ENCODE assay signal across 1 cellular context in the genomic region with DNA sequence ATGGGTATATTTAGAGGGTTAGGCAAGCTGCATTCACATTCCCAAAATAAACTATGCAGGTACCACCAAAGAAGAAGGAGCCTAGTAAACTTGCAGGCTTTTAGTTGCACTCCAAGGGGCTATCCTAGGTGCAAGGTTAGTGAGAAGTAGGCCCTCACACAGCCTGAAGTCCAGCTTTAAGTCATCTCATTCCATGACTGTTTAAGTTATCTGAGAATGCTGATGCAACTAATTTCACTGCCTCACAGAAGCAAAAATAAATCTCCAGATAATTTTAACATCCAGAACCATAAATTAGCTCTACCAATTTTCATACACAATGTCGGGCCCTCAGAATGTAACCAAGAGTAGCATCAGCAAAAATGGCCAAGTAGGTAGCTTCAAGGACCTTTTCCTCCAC.
TF ChIP-seq lines count a peak whose summit lies in the region.

No MANE protein-coding gene starts in this region.

TF ChIP-seq in WTC11, 78 proteins besides CTCF, POLR2A, EP300 and RAD21 (continued from another document):
- TF ChIP-seq ZNF425 (CRISPR knock-in tag; conservative IDR thresholded peaks at IDR 0.05) = no peak
- no peak for TF ChIP-seq ATF3 (CRISPR knock-in tag; conservative IDR thresholded peaks at IDR 0.05)
- TF ChIP-seq OVOL2 (CRISPR knock-in tag; IDR thresholded peaks at IDR 0.05; ENCODE audit: borderline replicate concordance) = no peak
- TF ChIP-seq FOXP1 (CRISPR knock-in tag; IDR thresholded peaks at IDR 0.05; ENCODE audit: borderline replicate concordance) = no peak
- TF ChIP-seq ESRRA (CRISPR knock-in tag; IDR thresholded peaks at IDR 0.05; ENCODE audit: borderline replicate concordance) = no peak
- TF ChIP-seq, protein P1, sequence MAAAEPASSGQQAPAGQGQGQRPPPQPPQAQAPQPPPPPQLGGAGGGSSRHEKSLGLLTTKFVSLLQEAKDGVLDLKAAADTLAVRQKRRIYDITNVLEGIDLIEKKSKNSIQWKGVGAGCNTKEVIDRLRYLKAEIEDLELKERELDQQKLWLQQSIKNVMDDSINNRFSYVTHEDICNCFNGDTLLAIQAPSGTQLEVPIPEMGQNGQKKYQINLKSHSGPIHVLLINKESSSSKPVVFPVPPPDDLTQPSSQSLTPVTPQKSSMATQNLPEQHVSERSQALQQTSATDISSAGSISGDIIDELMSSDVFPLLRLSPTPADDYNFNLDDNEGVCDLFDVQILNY (CRISPR knock-in tag; IDR thresholded peaks at IDR 0.05) = no peak
- TF ChIP-seq, protein P2, sequence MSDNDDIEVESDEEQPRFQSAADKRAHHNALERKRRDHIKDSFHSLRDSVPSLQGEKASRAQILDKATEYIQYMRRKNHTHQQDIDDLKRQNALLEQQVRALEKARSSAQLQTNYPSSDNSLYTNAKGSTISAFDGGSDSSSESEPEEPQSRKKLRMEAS (CRISPR knock-in tag; IDR thresholded peaks at IDR 0.05) = no peak
